ENCODE assay signal across 10 cellular contexts in the genomic region with DNA sequence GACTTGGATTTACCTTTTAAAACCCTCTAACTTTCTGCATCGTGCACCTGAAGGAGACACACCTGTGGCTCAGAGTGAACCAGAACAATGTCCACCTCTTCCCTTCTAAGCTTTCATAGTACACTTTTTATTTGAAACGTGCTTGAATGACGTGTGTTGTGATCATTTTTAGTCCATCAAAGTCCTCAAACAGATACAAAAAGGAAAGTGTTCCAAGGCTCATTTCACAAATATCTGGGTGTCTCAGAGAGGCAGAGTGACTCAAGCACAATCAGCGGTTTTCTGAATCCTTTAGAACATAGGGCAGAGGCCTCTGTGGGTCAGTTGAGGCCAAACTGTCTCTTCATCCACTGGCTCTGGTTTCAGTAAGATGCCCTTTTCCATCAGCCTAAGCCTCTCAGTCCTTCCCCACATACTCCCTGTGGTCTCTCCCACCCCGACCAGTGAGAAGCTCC. TPM values are rescaled to one million over a fixed set of nuclear protein-coding genes. Genes with fewer than 3 reads are reported as not detected.
DNase-seq lines count a peak whose midpoint lies in the region; ATAC-seq, FAIRE-seq and TF ChIP-seq lines count a peak whose summit lies in the region.
"Had no signal": no experiment of that assay in that cellular context is flagged by ENCODE, and none has a peak within 500 bp of the region (broad histone marks: within the 10 kb centered on the region; RNA-seq: fewer than 3 reads in every experiment).

No MANE protein-coding gene starts in this region.

- ATAC-seq in HCT116 = peak; percentile 52
- no peak for ATAC-seq in thoracic aorta (ENCODE audit: insufficient number of reproducible peaks, low FRiP score, low read depth)

- peaks cover 22 to 50% of the 10 kb centered on the region in 2 experiments for H3K4me1 ChIP-seq in HCT116 (ENCODE audit: control insufficient read depth in 1 of 2, insufficient read depth in 2 of 2, low read length in 2 of 2)
- H3K4me1 ChIP-seq in adrenal gland (replicated peaks in 1 of 2) = peaks cover 52 to 67% of the 10 kb centered on the region in 2 donors
- H3K4me1 ChIP-seq in thoracic aorta (ENCODE audit: control insufficient read depth in 1 of 2, low read depth in 2 of 2) = peaks cover 50 to 80% of the 10 kb centered on the region in 2 donors

- peak overlapping the region in 1 of 2 experiments; percentile 29; a peak in 2 of 4 replicates for H3K4me3 ChIP-seq in HCT116 (replicated peaks in 1 of 2; ENCODE audit: low read depth in 1 of 2, low read length in 2 of 2)
- H3K4me3 ChIP-seq in adrenal gland = no peak overlapping the region
- H3K4me3 ChIP-seq in thoracic aorta = no peak overlapping the region

- TF ChIP-seq CTCF in HCT116 (IDR thresholded peaks at IDR 0.05 in 2 of 3, conservative IDR thresholded peaks at IDR 0.05 in 1 of 3; ENCODE audit: borderline replicate concordance in 1 of 3, insufficient read depth in 1 of 3, low read depth in 2 of 3, low read length in 2 of 3) (no peak), adrenal gland (IDR thresholded peaks at IDR 0.05) (no peak), thoracic aorta (IDR thresholded peaks at IDR 0.05) (no peak)

- CTCF ChIA-PET in HCT116 (lab: Charles Lee) = interaction anchor here (1.7 kb wide), 1 partner anchor 579 kb away, joined by 9 read pairs; no protein-coding TSS in a partner anchor

- intact Hi-C loops in HCT116 (cut with micrococcal nuclease) (loop anchor here (2.0 to 5.0 kb wide), 2 partner anchors 82 to 357 kb away; no protein-coding TSS in a partner anchor), adrenal gland (cut with DNase I) (loop anchor here (5.0 kb wide), 3 partner anchors 77 to 582 kb away; no protein-coding TSS in a partner anchor)

- no peaks in the 10 kb centered on the region for H4K20me1 ChIP-seq in HCT116 (ENCODE audit: insufficient read depth)

- 62 to 72% (median 64%) methylated on average over 4 to 5 of the region's 5 CpGs for WGBS in adrenal gland, 4 donors

- H3K27me3 ChIP-seq in HCT116 (ENCODE audit: insufficient read depth, low read length) (no peaks in the 10 kb centered on the region; the same call in 1 of the 2 replicates), adrenal gland (no peaks in the 10 kb centered on the region), thoracic aorta (replicated peaks; ENCODE audit: insufficient read depth) (no peaks in the 10 kb centered on the region)

- FAIRE-seq in frontal cortex (lab: Jason Lieb, UNC) = no peak

- POLR2A ChIA-PET in HCT116 (lab: Charles Lee) = interaction anchor here (1.1 to 2.1 kb wide), 2 partner anchors 468 to 475 kb away, joined by 3 to 7 read pairs; no protein-coding TSS in a partner anchor

- BruUV-seq in HCT116 (replicated peaks; lab: Mats Ljungman, UMichigan) = no TSS peak

- no peaks in the 10 kb centered on the region for H3K79me2 ChIP-seq in HCT116 (ENCODE audit: insufficient read depth, low read length)

- no peak for TF ChIP-seq POLR2A in HCT116 (IDR thresholded peaks at IDR 0.05; ENCODE audit: borderline replicate concordance, extremely low read depth, insufficient read depth, insufficient read length)
- TF ChIP-seq POLR2A in adrenal gland (IDR thresholded peaks at IDR 0.05) = no peak

- no peak overlapping the region for H2AFZ ChIP-seq in HCT116 (ENCODE audit: low read depth, low read length, poor library complexity, severe bottlenecking)

- H3K9me3 ChIP-seq in HCT116 (ENCODE audit: control insufficient read depth in 1 of 2, insufficient read depth in 1 of 2, low read depth in 1 of 2, low read length in 2 of 2) = peaks cover 0 to 4% of the 10 kb centered on the region in 2 experiments; a peak in 1 of 4 replicates
- H3K9me3 ChIP-seq in adrenal gland (replicated peaks in 1 of 3) = no peaks in the 10 kb centered on the region
- H3K9me3 ChIP-seq in thoracic aorta = no peaks in the 10 kb centered on the region

- peak; percentile 33 for DNase-seq in HCT116 (ENCODE audit: low read depth, low spot score)
- no peak for DNase-seq in adrenal gland
- DNase-seq in kidney tubule cell (ENCODE audit: low spot score) = peak; percentile 81
- no peak for DNase-seq in thoracic aorta (ENCODE audit: low spot score)
- DNase-seq in SW 1271 (lab: John Stamatoyannopoulos, UW) = no peak
- no peak for DNase-seq in pons (ENCODE audit: low spot score)
- no peak for DNase-seq in activated naive CD4-positive, alpha-beta T cell (lab: John Stamatoyannopoulos, UW)
- no peak for DNase-seq in frontal cortex (ENCODE audit: low spot score in 2 of 2)
- DNase-seq: amniotic stem cell, glutamatergic neuron had no signal

- H3K9me2 ChIP-seq in HCT116 (ENCODE audit: insufficient read depth) = no peaks in the 10 kb centered on the region

- no peaks in the 10 kb centered on the region for H3K36me3 ChIP-seq in HCT116 (ENCODE audit: control insufficient read depth in 1 of 2, insufficient read depth in 2 of 2, low read length in 2 of 2)
- no peaks in the 10 kb centered on the region for H3K36me3 ChIP-seq in adrenal gland (replicated peaks in 1 of 2)
- H3K36me3 ChIP-seq in thoracic aorta = no peaks in the 10 kb centered on the region

- RAD21 ChIA-PET in HCT116 (lab: Charles Lee; ENCODE audit: low non-redundant PET in 1 of 2, low total read pairs in 2 of 2, uncharacterized antibody in 2 of 2, unreplicated experiment in 2 of 2) = interaction anchor here (1.0 to 1.6 kb wide), 3 partner anchors 11 to 467 kb away, joined by 3 to 6 read pairs (median 5); no protein-coding TSS in a partner anchor

- peak overlapping the region; percentile 77 for H3K4me2 ChIP-seq in HCT116 (ENCODE audit: low read length)

- no peak for TF ChIP-seq RAD21 in HCT116 (IDR thresholded peaks at IDR 0.05; ENCODE audit: low read depth)

- H3K27ac ChIP-seq in HCT116 (ENCODE audit: low read depth, low read length) (peak overlapping the region; percentile 7; the same call in 1 of the 2 replicates), adrenal gland (peak overlapping the region in 3 of 5 donors; percentile 46 to 63 (median 56)), thoracic aorta (peak overlapping the region; percentile 25 to 33)

- H3K9ac ChIP-seq in HCT116 (ENCODE audit: low read length) = peak overlapping the region; percentile 46

TF ChIP-seq in HCT116, 20 proteins besides CTCF, POLR2A, EP300 and RAD21:
- TF ChIP-seq ZBTB33 (IDR thresholded peaks at IDR 0.05; ENCODE audit: extremely low read depth, insufficient replicate concordance, low read length) (no peak), SRF (IDR thresholded peaks at IDR 0.05; ENCODE audit: low read depth) (no peak), CBX3 (IDR thresholded peaks at IDR 0.05; ENCODE audit: low read depth) (no peak), YY1 (IDR thresholded peaks at IDR 0.05; ENCODE audit: extremely low read depth, insufficient replicate concordance, low read depth, low read length) (no peak), CEBPB (IDR thresholded peaks at IDR 0.05; ENCODE audit: low read depth) (no peak), POLR2AphosphoS5 (IDR thresholded peaks at IDR 0.05; ENCODE audit: low read depth, low read length) (no peak)
TF ChIP-seq in HCT116: peak in this region for 0.

RNA-seq across cellular contexts. Expression of gene TOMM20, which starts 49.7 kb away (rescaled TPM):
- 184 TPM for total RNA-seq in HCT116 (2021; ENCODE audit: unreplicated experiment)
- 165 and 166 TPM in 2 replicates for polyA plus RNA-seq in HCT116 (2012)
- 100 to 1,000 TPM in 5 of 8 donors, 10 to 100 TPM in 3; 84.5 to 144 (median 121) TPM for total RNA-seq in adrenal gland
- 100 to 1,000 TPM in 1 of 3 donors, 10 to 100 TPM in 2; 61.7 to 116 (median 62.7) TPM for polyA plus RNA-seq in adrenal gland
- total RNA-seq in thoracic aorta = 100 to 1,000 TPM in 1 of 2 donors, 10 to 100 TPM in 1; 59.0 to 101 TPM
- 205 TPM for total RNA-seq in frontal cortex

Comparison
In these comparisons a context has a peak if more than half of its experiments do, and no peak if none do; other contexts are left out.
1. DNase-seq: peak in HCT116 (single experiment) and kidney tubule cell (single experiment); none in adrenal gland (0 of 7), thoracic aorta (single experiment), SW 1271 (0 of 2), pons (single experiment), activated naive CD4-positive, alpha-beta T cell (0 of 4) and frontal cortex (0 of 2).
2. Peak in every context shown above with its lines, with median percentiles within 50 percentile points of each other: H3K27ac ChIP-seq.